24 cellular contexts compared by ENCODE assay signal in genomic region chr5:25975881-25976280, GRCh38.
"Had no signal": no experiment of that assay in that cellular context is flagged by ENCODE, and none has a peak within 500 bp of the region (broad histone marks: within the 10 kb centered on the region; RNA-seq: fewer than 3 reads in every experiment).

No MANE protein-coding gene starts in this region.

- H3K9me3 ChIP-seq: ascending aorta, colonic mucosa, psoas muscle, thoracic aorta had no signal

- ATAC-seq: mucosa of descending colon; natural killer cell treated with Interleukin-12 subunit alpha and Interleukin-12 subunit beta and Interleukin-15 and Interleukin-18, amount 100 ng/mL, for 72 hours; psoas muscle; right cardiac atrium had no signal

- H3K27ac ChIP-seq: ascending aorta, cardiac muscle cell, colonic mucosa, left ventricle myocardium inferior, psoas muscle, spleen, thoracic aorta had no signal

- H3K4me1 ChIP-seq: ascending aorta, colonic mucosa, left ventricle myocardium inferior, psoas muscle, spleen had no signal

- H3K27me3 ChIP-seq: ascending aorta, cardiac muscle cell, colonic mucosa, spleen had no signal

- H3K36me3 ChIP-seq: ascending aorta, cardiac muscle cell, colonic mucosa, left ventricle myocardium inferior, spleen, thoracic aorta had no signal

- H3K4me3 ChIP-seq: ascending aorta, cardiac muscle cell, colonic mucosa, left ventricle myocardium inferior, lung, mucosa of descending colon, psoas muscle, spleen, thoracic aorta had no signal

- DNase-seq: activated CD4-positive, alpha-beta memory T cell treated with anti-CD3 and anti-CD28 coated beads, Interleukin-2, amount 10 ng/mL, durations not matched to agents 7 days and 5 days; activated CD4-positive, alpha-beta T cell treated with anti-CD3 and anti-CD28 coated beads, Interleukin-2, amount 10 ng/mL, durations not matched to agents 24 days and 14 days; activated CD4-positive, CD25-positive, alpha-beta regulatory T cell treated with anti-CD3 and anti-CD28 coated beads, Interleukin-2, amount 50 U/mL, for 72 hours; activated CD8-positive, alpha-beta memory T cell treated with anti-CD3 and anti-CD28 coated beads, Interleukin-2, amount 50 U/mL, for 48 hours; activated gamma-delta T cell; activated naive CD4-positive, alpha-beta T cell treated with anti-CD3 and anti-CD28 coated beads, Interleukin-2, amount 10 ng/mL, durations not matched to agents 7 days and 5 days; activated naive CD8-positive, alpha-beta T cell treated with anti-CD3 and anti-CD28 coated beads, Interleukin-2, amount 10 ng/mL, durations not matched to agents 7 days and 5 days; activated T-cell treated with anti-CD3 and anti-CD28 coated beads, Interleukin-2, amount 50 U/mL, for 24 hours; cerebellar nuclear complex; colonic mucosa; effector CD8-positive, alpha-beta T cell; kidney glomerular epithelial cell; left ventricle myocardium inferior; mucosa of descending colon; psoas muscle; right cardiac atrium; spleen; stimulated activated naive CD4-positive, alpha-beta T cell; T1000 had no signal
